ENCODE assay signal across 1 cellular context in genomic region chr2:237998530-237998929, GRCh38.
A peak's percentile ranks its signal among the peaks of the same experiment; 100 is the strongest.
TF ChIP-seq lines count a peak whose summit lies in the region.

No MANE protein-coding gene starts in this region.

TF ChIP-seq in GM12878, 131 proteins besides CTCF, POLR2A, EP300 and RAD21 (continued from another document):
- TF ChIP-seq ELK1 (IDR thresholded peaks at IDR 0.05; ENCODE audit: low read depth, low read length) (no peak), SMC3 (IDR thresholded peaks at IDR 0.05; ENCODE audit: borderline replicate concordance, low read length) (no peak), POLR2AphosphoS2 (IDR thresholded peaks at IDR 0.05; ENCODE audit: low read depth, low read length) (no peak), POLR2AphosphoS5 (IDR thresholded peaks at IDR 0.05; ENCODE audit: low read length) (no peak), ZBED1 (IDR thresholded peaks at IDR 0.05; ENCODE audit: borderline replicate concordance) (no peak), SREBF2 (IDR thresholded peaks at IDR 0.05; ENCODE audit: low read length) (no peak), STAT1 (conservative IDR thresholded peaks at IDR 0.05) (no peak), LARP7 (IDR thresholded peaks at IDR 0.05) (no peak), ZNF384 (IDR thresholded peaks at IDR 0.05; ENCODE audit: borderline replicate concordance, low read depth, low read length) (peak; percentile 95), SIN3A (IDR thresholded peaks at IDR 0.05; ENCODE audit: low read depth, low read length) (no peak), MLLT1 (IDR thresholded peaks at IDR 0.05) (peak; percentile 27; the same call in 1 of the 2 replicates), GABPA (IDR thresholded peaks at IDR 0.05; ENCODE audit: low read depth) (no peak), RUNX3 (IDR thresholded peaks at IDR 0.05; ENCODE audit: low read length) (peak; percentile 82), RELA (IDR thresholded peaks at IDR 0.05; ENCODE audit: borderline replicate concordance, partially characterized antibody) (no peak), MYB (IDR thresholded peaks at IDR 0.05; ENCODE audit: borderline replicate concordance, low read depth, low read length) (no peak), MAX (IDR thresholded peaks at IDR 0.05; ENCODE audit: low read depth, low read length) (no peak), CREM (IDR thresholded peaks at IDR 0.05; ENCODE audit: low read depth) (peak; percentile 51; the same call in 1 of the 2 replicates), NRF1 (conservative IDR thresholded peaks at IDR 0.05; ENCODE audit: low read depth, low read length) (no peak), SKIL (IDR thresholded peaks at IDR 0.05; ENCODE audit: low read depth, poor library complexity, severe bottlenecking) (peak; percentile 42), ESRRA (IDR thresholded peaks at IDR 0.05; ENCODE audit: low read length) (no peak), ZSCAN29 (IDR thresholded peaks at IDR 0.05) (no peak)
